Comparison of ENCODE assay signal across 8 cellular contexts in the genomic region with DNA sequence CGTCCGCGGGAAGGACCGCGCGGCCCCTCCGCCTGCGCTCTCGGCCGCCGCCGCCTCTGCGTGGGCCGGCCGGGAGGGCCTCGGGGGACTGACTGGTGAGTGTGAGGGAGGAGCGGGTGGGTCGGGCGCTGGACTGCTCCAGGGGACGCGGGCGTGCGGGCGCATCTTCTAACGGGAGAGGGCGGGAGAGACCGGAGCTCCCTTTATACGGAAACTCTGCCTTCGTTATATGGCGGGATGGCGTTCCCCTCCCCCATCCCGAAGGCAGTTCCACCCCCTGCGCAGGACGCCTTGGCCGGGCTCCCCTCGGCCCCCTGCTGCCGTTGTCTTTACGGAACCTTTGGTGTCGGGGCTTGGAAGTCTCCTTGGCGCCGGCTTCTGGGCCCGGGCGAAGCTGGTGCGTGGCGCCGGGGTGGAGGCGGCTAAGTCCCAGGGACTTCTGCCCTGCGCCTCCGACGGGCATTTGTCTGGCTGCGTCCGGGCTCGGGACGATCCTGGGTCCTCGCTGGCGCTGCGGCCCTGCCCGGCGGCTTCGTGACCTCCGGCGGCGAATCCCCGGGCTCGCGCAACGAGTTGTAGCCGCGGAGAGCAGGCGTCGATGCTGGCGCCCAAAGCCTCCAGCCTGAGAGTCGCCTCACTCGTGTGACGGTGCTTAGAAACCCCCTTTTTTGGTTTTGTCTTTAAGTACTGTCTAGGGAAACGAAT. TPM values are rescaled to one million over a fixed set of nuclear protein-coding genes. Genes with fewer than 3 reads are reported as not detected.
DNase-seq lines count a peak whose midpoint lies in the region; ATAC-seq lines count a peak whose summit lies in the region.

No MANE protein-coding gene starts in this region.

- peak overlapping the region; percentile 92 for H3K27ac Mint-ChIP-seq in activated CD8-positive, alpha-beta memory T cell treated with anti-CD3 and anti-CD28 coated beads, Interleukin-2, amount 10 ng/mL, durations not matched to agents 7 days and 5 days

- H3K4me3 ChIP-seq in BLaER1 (peak overlapping the region; percentile 91), endocrine pancreas (ENCODE audit: control insufficient read depth, insufficient read depth, low read length) (peak overlapping the region; percentile 99), mesodermal cell (ENCODE audit: extremely low read depth, insufficient read depth, low read length, poor library complexity, severe bottlenecking) (peak overlapping the region; percentile 91)

- H3K36me3 ChIP-seq in BLaER1 (peaks cover 29% of the 10 kb centered on the region), endocrine pancreas (ENCODE audit: control insufficient read depth, insufficient read depth, low read length) (no peaks in the 10 kb centered on the region), mesodermal cell (ENCODE audit: control insufficient read depth, insufficient read depth, low read length) (peaks cover 21% of the 10 kb centered on the region)

- DNase-seq in GM19238 (ENCODE audit: insufficient read length, low spot score) (peak; percentile 46), NCI-H82 (lab: John Stamatoyannopoulos, UW) (peak; percentile 77)
- peak; percentile 74 for DNase-seq in activated CD8-positive, alpha-beta memory T cell treated with anti-CD3 and anti-CD28 coated beads, Interleukin-2, amount 10 ng/mL, durations not matched to agents 7 days and 5 days
- peak; percentile 29 for DNase-seq in stimulated activated CD8-positive, alpha-beta memory T cell treated with anti-CD3 and anti-CD28 coated beads, Interleukin-15, amount 100 ng/mL, for 24 hours (ENCODE audit: low read depth)

- H4K20me1 ChIP-seq in BLaER1: peaks cover 50% of the 10 kb centered on the region

- H3K36me3 Mint-ChIP-seq in activated CD8-positive, alpha-beta memory T cell treated with anti-CD3 and anti-CD28 coated beads, Interleukin-2, amount 10 ng/mL, durations not matched to agents 7 days and 5 days: peaks cover 9% of the 10 kb centered on the region

- H3K9me3 Mint-ChIP-seq in activated CD8-positive, alpha-beta memory T cell treated with anti-CD3 and anti-CD28 coated beads, Interleukin-2, amount 10 ng/mL, durations not matched to agents 7 days and 5 days (ENCODE audit: low read depth): no peaks in the 10 kb centered on the region

- H3K27me3 Mint-ChIP-seq in activated CD8-positive, alpha-beta memory T cell treated with anti-CD3 and anti-CD28 coated beads, Interleukin-2, amount 10 ng/mL, durations not matched to agents 7 days and 5 days: peaks cover 8% of the 10 kb centered on the region

- H3K4me3 Mint-ChIP-seq in activated CD8-positive, alpha-beta memory T cell treated with anti-CD3 and anti-CD28 coated beads, Interleukin-2, amount 10 ng/mL, durations not matched to agents 7 days and 5 days: peak overlapping the region; percentile 88

- peak; percentile 33 for ATAC-seq in HG03378 (IDR thresholded peaks at IDR 0.05; ENCODE audit: unreplicated experiment)
- peak; percentile 51 for ATAC-seq in activated CD8-positive, alpha-beta memory T cell treated with anti-CD3 and anti-CD28 coated beads, Interleukin-2, amount 10 ng/mL, durations not matched to agents 7 days and 5 days

- 0% methylated on average over 48 to 62 of the region's 76 CpGs for WGBS in mesodermal cell (ENCODE audit: insufficient coverage in 2 of 2), 2 experiments

- peaks cover 36% of the 10 kb centered on the region for H3K4me1 Mint-ChIP-seq in activated CD8-positive, alpha-beta memory T cell treated with anti-CD3 and anti-CD28 coated beads, Interleukin-2, amount 10 ng/mL, durations not matched to agents 7 days and 5 days

- peak overlapping the region; percentile 92 for H3K9ac ChIP-seq in BLaER1
- H3K9ac ChIP-seq in endocrine pancreas (ENCODE audit: control insufficient read depth, insufficient read depth, low read length): peak overlapping the region; percentile 84

- H3K27ac ChIP-seq in BLaER1 (peak overlapping the region; percentile 97), mesodermal cell (ENCODE audit: low read depth, low read length, severe bottlenecking) (peak overlapping the region; percentile 83)

- peak overlapping the region; percentile 82 for H3K4me2 ChIP-seq in BLaER1

- H3K9me3 ChIP-seq in BLaER1 (no peaks in the 10 kb centered on the region), endocrine pancreas (ENCODE audit: control insufficient read depth, low read length) (no peaks in the 10 kb centered on the region), mesodermal cell (ENCODE audit: control insufficient read depth, low read length) (no peaks in the 10 kb centered on the region)

- CTCF ChIA-PET in activated CD8-positive, alpha-beta memory T cell treated with anti-CD3 and anti-CD28 coated beads, Interleukin-2, amount 10 ng/mL, durations not matched to agents 7 days and 5 days (lab: Charles Lee): interaction anchor here (0.5 to 2.8 kb wide), 5 partner anchors 16 to 304 kb away, joined by 3 to 15 read pairs (median 3); partner anchors contain the start of gene PIK3CA

- H3K4me1 ChIP-seq in BLaER1 (peaks cover 32% of the 10 kb centered on the region), endocrine pancreas (ENCODE audit: control insufficient read depth, insufficient read depth, low read length) (no peaks in the 10 kb centered on the region), mesodermal cell (ENCODE audit: control insufficient read depth, insufficient read depth, low read length, poor library complexity, severe bottlenecking) (peaks cover 4% of the 10 kb centered on the region)

- no peaks in the 10 kb centered on the region for H3K27me3 ChIP-seq in BLaER1
- no peaks in the 10 kb centered on the region for H3K27me3 ChIP-seq in endocrine pancreas (ENCODE audit: control insufficient read depth, insufficient read depth, low read length)

RNA-seq across cellular contexts. Expression of gene ZNF639, which starts 0.5 kb away (rescaled TPM):
- total RNA-seq in activated CD8-positive, alpha-beta memory T cell treated with anti-CD3 and anti-CD28 coated beads, Interleukin-2, amount 10 ng/mL, durations not matched to agents 7 days and 5 days: 10 to 100 TPM; 30.1 to 32.2 TPM
- polyA plus RNA-seq in mesodermal cell (2013, experiment 1 of 2): 40.8 TPM
- 42.3 TPM for polyA plus RNA-seq in mesodermal cell (2013, experiment 2 of 2)

RNA-seq across cellular contexts. Expression of gene MFN1, which starts 24.2 kb away (rescaled TPM):
- total RNA-seq in activated CD8-positive, alpha-beta memory T cell treated with anti-CD3 and anti-CD28 coated beads, Interleukin-2, amount 10 ng/mL, durations not matched to agents 7 days and 5 days: 10 to 100 TPM; 27.2 to 28.5 TPM
- polyA plus RNA-seq in mesodermal cell (2013, experiment 1 of 2): 29.4 TPM
- polyA plus RNA-seq in mesodermal cell (2013, experiment 2 of 2): 35.6 TPM

Comparison
In these comparisons a context has a peak if more than half of its experiments do, and no peak if none do; other contexts are left out.
1. Peak in every context shown above with its lines: DNase-seq, ATAC-seq, H3K4me3 ChIP-seq and H3K27ac ChIP-seq.